In the genomic region with DNA sequence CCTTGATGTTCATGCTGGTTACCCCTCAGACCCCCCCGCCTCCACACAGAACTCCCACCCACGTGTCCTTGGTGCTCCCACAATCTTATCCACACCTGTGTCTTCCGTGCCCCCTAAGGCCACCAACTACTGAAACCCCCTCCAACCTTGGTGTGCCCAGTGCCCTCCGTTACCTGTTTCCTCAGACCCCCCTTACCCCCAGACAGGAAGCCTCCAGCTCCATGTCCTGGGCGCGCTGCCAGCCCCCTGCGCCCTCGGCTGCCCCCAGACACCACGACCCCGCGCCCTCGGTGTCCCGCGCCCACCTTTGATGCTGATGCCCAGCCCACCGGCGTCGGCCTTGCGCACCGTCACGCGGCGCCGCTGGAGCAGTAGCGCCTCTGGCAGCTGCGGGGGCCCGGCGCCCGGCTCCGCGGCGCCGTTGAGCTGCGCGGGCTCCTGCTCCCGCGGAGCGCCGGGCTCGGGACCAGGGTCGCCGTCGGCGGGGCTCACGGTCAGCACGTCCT, we compare ENCODE assay signal across 1 cellular context.
TF ChIP-seq lines count a peak whose summit lies in the region.

No MANE protein-coding gene starts in this region.

TF ChIP-seq in SK-N-SH, 30 proteins besides CTCF, POLR2A, EP300 and RAD21:
- TF ChIP-seq, protein P1, sequence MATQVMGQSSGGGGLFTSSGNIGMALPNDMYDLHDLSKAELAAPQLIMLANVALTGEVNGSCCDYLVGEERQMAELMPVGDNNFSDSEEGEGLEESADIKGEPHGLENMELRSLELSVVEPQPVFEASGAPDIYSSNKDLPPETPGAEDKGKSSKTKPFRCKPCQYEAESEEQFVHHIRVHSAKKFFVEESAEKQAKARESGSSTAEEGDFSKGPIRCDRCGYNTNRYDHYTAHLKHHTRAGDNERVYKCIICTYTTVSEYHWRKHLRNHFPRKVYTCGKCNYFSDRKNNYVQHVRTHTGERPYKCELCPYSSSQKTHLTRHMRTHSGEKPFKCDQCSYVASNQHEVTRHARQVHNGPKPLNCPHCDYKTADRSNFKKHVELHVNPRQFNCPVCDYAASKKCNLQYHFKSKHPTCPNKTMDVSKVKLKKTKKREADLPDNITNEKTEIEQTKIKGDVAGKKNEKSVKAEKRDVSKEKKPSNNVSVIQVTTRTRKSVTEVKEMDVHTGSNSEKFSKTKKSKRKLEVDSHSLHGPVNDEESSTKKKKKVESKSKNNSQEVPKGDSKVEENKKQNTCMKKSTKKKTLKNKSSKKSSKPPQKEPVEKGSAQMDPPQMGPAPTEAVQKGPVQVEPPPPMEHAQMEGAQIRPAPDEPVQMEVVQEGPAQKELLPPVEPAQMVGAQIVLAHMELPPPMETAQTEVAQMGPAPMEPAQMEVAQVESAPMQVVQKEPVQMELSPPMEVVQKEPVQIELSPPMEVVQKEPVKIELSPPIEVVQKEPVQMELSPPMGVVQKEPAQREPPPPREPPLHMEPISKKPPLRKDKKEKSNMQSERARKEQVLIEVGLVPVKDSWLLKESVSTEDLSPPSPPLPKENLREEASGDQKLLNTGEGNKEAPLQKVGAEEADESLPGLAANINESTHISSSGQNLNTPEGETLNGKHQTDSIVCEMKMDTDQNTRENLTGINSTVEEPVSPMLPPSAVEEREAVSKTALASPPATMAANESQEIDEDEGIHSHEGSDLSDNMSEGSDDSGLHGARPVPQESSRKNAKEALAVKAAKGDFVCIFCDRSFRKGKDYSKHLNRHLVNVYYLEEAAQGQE (IDR thresholded peaks at IDR 0.05; ENCODE audit: low read depth, low read length), result no peak
- TF ChIP-seq POLR2AphosphoS5 (IDR thresholded peaks at IDR 0.05; ENCODE audit: low read depth, low read length), result no peak
- no peak for TF ChIP-seq ZBTB33 (IDR thresholded peaks at IDR 0.05; ENCODE audit: borderline replicate concordance, low read depth)
- TF ChIP-seq TEAD4 (IDR thresholded peaks at IDR 0.05; ENCODE audit: borderline replicate concordance, insufficient read depth), result no peak
- TF ChIP-seq EZH2phosphoT487 (IDR thresholded peaks at IDR 0.05; ENCODE audit: borderline replicate concordance, low read depth), result no peak
- TF ChIP-seq MXI1 (IDR thresholded peaks at IDR 0.05; ENCODE audit: low read depth, low read length), result no peak
- no peak for TF ChIP-seq RFX5 (IDR thresholded peaks at IDR 0.05; ENCODE audit: low read length)
- no peak for TF ChIP-seq MAX (IDR thresholded peaks at IDR 0.05; ENCODE audit: low read depth)
- TF ChIP-seq, protein P2, sequence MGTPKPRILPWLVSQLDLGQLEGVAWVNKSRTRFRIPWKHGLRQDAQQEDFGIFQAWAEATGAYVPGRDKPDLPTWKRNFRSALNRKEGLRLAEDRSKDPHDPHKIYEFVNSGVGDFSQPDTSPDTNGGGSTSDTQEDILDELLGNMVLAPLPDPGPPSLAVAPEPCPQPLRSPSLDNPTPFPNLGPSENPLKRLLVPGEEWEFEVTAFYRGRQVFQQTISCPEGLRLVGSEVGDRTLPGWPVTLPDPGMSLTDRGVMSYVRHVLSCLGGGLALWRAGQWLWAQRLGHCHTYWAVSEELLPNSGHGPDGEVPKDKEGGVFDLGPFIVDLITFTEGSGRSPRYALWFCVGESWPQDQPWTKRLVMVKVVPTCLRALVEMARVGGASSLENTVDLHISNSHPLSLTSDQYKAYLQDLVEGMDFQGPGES (IDR thresholded peaks at IDR 0.05; ENCODE audit: low read depth, low read length), result no peak
- no peak for TF ChIP-seq PBX3 (IDR thresholded peaks at IDR 0.05)
- TF ChIP-seq ELF1 (IDR thresholded peaks at IDR 0.05), result no peak
- no peak for TF ChIP-seq GATA2 (CRISPR knock-in tag; IDR thresholded peaks at IDR 0.05)
- TF ChIP-seq FOSL2 (IDR thresholded peaks at IDR 0.05; ENCODE audit: borderline replicate concordance, low read depth), result no peak
- TF ChIP-seq, protein P3, sequence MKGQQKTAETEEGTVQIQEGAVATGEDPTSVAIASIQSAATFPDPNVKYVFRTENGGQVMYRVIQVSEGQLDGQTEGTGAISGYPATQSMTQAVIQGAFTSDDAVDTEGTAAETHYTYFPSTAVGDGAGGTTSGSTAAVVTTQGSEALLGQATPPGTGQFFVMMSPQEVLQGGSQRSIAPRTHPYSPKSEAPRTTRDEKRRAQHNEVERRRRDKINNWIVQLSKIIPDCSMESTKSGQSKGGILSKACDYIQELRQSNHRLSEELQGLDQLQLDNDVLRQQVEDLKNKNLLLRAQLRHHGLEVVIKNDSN (IDR thresholded peaks at IDR 0.05; ENCODE audit: borderline replicate concordance, low read depth), result no peak
- TF ChIP-seq SIN3A (IDR thresholded peaks at IDR 0.05; ENCODE audit: borderline replicate concordance, low read depth, low read length), result no peak
- TF ChIP-seq RXRA (IDR thresholded peaks at IDR 0.05; ENCODE audit: borderline replicate concordance, low read depth), result no peak
- no peak for TF ChIP-seq JUND (IDR thresholded peaks at IDR 0.05)
- no peak for TF ChIP-seq MEF2A (IDR thresholded peaks at IDR 0.05; ENCODE audit: borderline replicate concordance, low read depth)
